8 cellular contexts compared by ENCODE assay signal in the genomic region with DNA sequence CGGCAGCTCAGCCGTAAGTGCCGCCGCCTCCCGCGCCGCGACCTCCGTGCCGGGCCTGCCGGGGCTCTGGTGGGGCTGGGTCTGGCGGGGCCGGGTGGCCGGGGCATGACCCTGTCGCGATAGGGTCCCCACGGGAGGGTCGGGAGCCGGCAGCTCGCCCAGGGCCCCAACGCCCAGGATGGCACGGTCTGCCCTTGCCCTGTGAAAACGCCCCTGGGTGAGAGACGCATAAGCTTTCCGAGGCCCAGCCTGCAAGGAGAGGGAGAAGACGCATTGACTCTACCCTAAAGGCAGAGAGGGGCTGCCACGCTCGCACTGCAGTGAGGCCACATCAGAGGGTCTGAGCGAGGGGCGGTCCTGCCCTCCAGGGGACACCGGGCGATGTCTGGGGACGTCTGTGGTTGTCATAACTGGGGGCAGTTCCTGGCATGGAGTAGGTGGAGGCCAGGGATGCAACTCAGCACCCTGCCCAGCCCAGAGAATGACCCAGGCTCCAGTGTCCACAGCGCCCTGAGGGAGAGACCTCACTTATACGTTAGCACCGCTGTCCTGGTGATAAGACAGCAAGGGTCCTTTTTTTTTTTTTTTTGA. TPM values are rescaled to one million over a fixed set of nuclear protein-coding genes. Genes with fewer than 3 reads are reported as not detected.
DNase-seq lines count a peak whose midpoint lies in the region; ATAC-seq and TF ChIP-seq lines count a peak whose summit lies in the region.

No MANE protein-coding gene starts in this region.

- peak overlapping the region; percentile 1 for H3K23ac ChIP-seq in mesendoderm (ENCODE audit: low read length)

- H2BK15ac ChIP-seq in mesendoderm (replicated peaks; ENCODE audit: low read depth) = no peak overlapping the region

- H3K36me3 ChIP-seq in BE2C = no peaks in the 10 kb centered on the region
- no peaks in the 10 kb centered on the region for H3K36me3 ChIP-seq in mesendoderm (ENCODE audit: control insufficient read depth, insufficient read depth, low read length)
- no peaks in the 10 kb centered on the region for H3K36me3 ChIP-seq in upper lobe of right lung

- H3K27ac ChIP-seq in mesendoderm (ENCODE audit: low read depth, low read length) = no peak overlapping the region
- H3K27ac ChIP-seq in upper lobe of right lung = peak overlapping the region; percentile 47

- H3K9me3 ChIP-seq in BE2C (no peaks in the 10 kb centered on the region), upper lobe of right lung (no peaks in the 10 kb centered on the region)

- no peaks in the 10 kb centered on the region for H3K79me1 ChIP-seq in mesendoderm (ENCODE audit: low read length)

- intact Hi-C loops in upper lobe of right lung (cut with DNase I) = no loop called here

- H2BK5ac ChIP-seq in mesendoderm (ENCODE audit: low read length) = no peak overlapping the region

- no peak overlapping the region for H4K5ac ChIP-seq in mesendoderm (ENCODE audit: low read length)

- H3K79me2 ChIP-seq in mesendoderm (ENCODE audit: control insufficient read depth, insufficient read depth, low read length) = no peaks in the 10 kb centered on the region

- H3K4me3 ChIP-seq in BE2C (ENCODE audit: low read depth, low read length) (peak overlapping the region; percentile 71), choroid plexus epithelial cell (ENCODE audit: low read depth, low read length) (peak overlapping the region; percentile 75), mesendoderm (ENCODE audit: low read length) (peak overlapping the region; percentile 74), upper lobe of right lung (peak overlapping the region; percentile 79)

- no peaks in the 10 kb centered on the region for H3K4me1 ChIP-seq in BE2C
- no peaks in the 10 kb centered on the region for H3K4me1 ChIP-seq in mesendoderm (ENCODE audit: control insufficient read depth, low read depth, low read length)
- H3K4me1 ChIP-seq in upper lobe of right lung = peaks cover 7% of the 10 kb centered on the region

- H2BK120ac ChIP-seq in mesendoderm (ENCODE audit: low read depth, low read length) = no peak overlapping the region

- peak overlapping the region; percentile 18 for H3K4ac ChIP-seq in mesendoderm (ENCODE audit: low read depth, low read length)

- no peaks in the 10 kb centered on the region for H3K27me3 ChIP-seq in BE2C
- no peaks in the 10 kb centered on the region for H3K27me3 ChIP-seq in mesendoderm (ENCODE audit: insufficient read depth, low read length, poor library complexity)
- H3K27me3 ChIP-seq in upper lobe of right lung = no peaks in the 10 kb centered on the region

- peak overlapping the region; percentile 94 for H3K9ac ChIP-seq in mesendoderm (ENCODE audit: low read length)

- no peak overlapping the region for H2AK5ac ChIP-seq in mesendoderm (ENCODE audit: low read length)

- peak overlapping the region; percentile 91 for H3K56ac ChIP-seq in mesendoderm (ENCODE audit: low read length)

- WGBS in mesendoderm (ENCODE audit: extremely low coverage, insufficient coverage, low lambda C conversion rate) = no CpG with 5 or more reads among the region's 36 CpGs

- DNase-seq in BE2C (no peak), NCI-H2171 treated with DMSO at 0.1 percent for 48 hours (lab: John Stamatoyannopoulos, UW) (peak; percentile 16), choroid plexus epithelial cell (ENCODE audit: low read depth) (no peak), mesendoderm (peak; percentile 47), upper lobe of right lung (no peak)

- H3K18ac ChIP-seq in mesendoderm (ENCODE audit: low read length) = peak overlapping the region; percentile 54

- TF ChIP-seq CTCF in BE2C (IDR thresholded peaks at IDR 0.05; ENCODE audit: low read depth, low read length) (no peak), choroid plexus epithelial cell (conservative IDR thresholded peaks at IDR 0.05; ENCODE audit: low read depth, low read length) (no peak), upper lobe of right lung (IDR thresholded peaks at IDR 0.05) (no peak)

- H3K4me2 ChIP-seq in mesendoderm (ENCODE audit: low read length) = peak overlapping the region; percentile 82

- H4K8ac ChIP-seq in mesendoderm (ENCODE audit: low read depth, low read length) = no peak overlapping the region

- ATAC-seq in GM21381 (IDR thresholded peaks at IDR 0.05; ENCODE audit: unreplicated experiment) (peak; percentile 35), upper lobe of right lung (peak; percentile 4), GM19463 (IDR thresholded peaks at IDR 0.05; ENCODE audit: unreplicated experiment) (no peak), HG03469 (IDR thresholded peaks at IDR 0.05; ENCODE audit: unreplicated experiment) (no peak)

RNA-seq across cellular contexts. Expression of a gene that starts 0.5 kb away (rescaled TPM):
- 0.80 TPM for polyA plus RNA-seq in BE2C (2012; ENCODE audit: insufficient read depth, insufficient read length, low read depth)
- polyA plus RNA-seq in mesendoderm (2013, experiment 1 of 2) = 2.2 TPM
- polyA plus RNA-seq in mesendoderm (2013, experiment 2 of 2) = 2.2 TPM
- 4.7 TPM for total RNA-seq in upper lobe of right lung

RNA-seq across cellular contexts. Expression of a gene that starts 21.1 kb away (rescaled TPM):
- polyA plus RNA-seq in BE2C (2012; ENCODE audit: insufficient read depth, insufficient read length, low read depth) = 5.7 TPM
- 1.1 TPM for polyA plus RNA-seq in mesendoderm (2013, experiment 1 of 2)
- 1.1 TPM for polyA plus RNA-seq in mesendoderm (2013, experiment 2 of 2)
- 6.9 TPM for total RNA-seq in upper lobe of right lung

RNA-seq across cellular contexts. Expression of a gene that starts 34.9 kb away (rescaled TPM):
- 102 TPM for polyA plus RNA-seq in BE2C (2012; ENCODE audit: insufficient read depth, insufficient read length, low read depth)
- 82.0 TPM for polyA plus RNA-seq in mesendoderm (2013, experiment 1 of 2)
- polyA plus RNA-seq in mesendoderm (2013, experiment 2 of 2) = 80.2 TPM
- 29.3 TPM for total RNA-seq in upper lobe of right lung

RNA-seq across cellular contexts. Expression of a gene that starts 37.1 kb away (rescaled TPM):
- 190 TPM for polyA plus RNA-seq in BE2C (2012; ENCODE audit: insufficient read depth, insufficient read length, low read depth)
- 86.5 TPM for polyA plus RNA-seq in mesendoderm (2013, experiment 1 of 2)
- polyA plus RNA-seq in mesendoderm (2013, experiment 2 of 2) = 85.9 TPM
- 44.9 TPM for total RNA-seq in upper lobe of right lung

RNA-seq across cellular contexts. Expression of a gene that starts 46.9 kb away (rescaled TPM):
- 0.71 TPM for polyA plus RNA-seq in BE2C (2012; ENCODE audit: insufficient read depth, insufficient read length, low read depth)
- polyA plus RNA-seq in mesendoderm (2013, experiment 1 of 2) = not detected
- polyA plus RNA-seq in mesendoderm (2013, experiment 2 of 2) = not detected
- total RNA-seq in upper lobe of right lung = not detected

Comparison
In these comparisons a context has a peak if more than half of its experiments do, and no peak if none do; other contexts are left out.
1. DNase-seq: peak in NCI-H2171 treated with DMSO at 0.1 percent for 48 hours (single experiment) and mesendoderm (single experiment); none in BE2C (single experiment), choroid plexus epithelial cell (single experiment) and upper lobe of right lung (single experiment).
2. ATAC-seq: peak in GM21381 (single experiment) and upper lobe of right lung (single experiment); none in GM19463 (single experiment) and HG03469 (single experiment).
3. Peak in every context shown above with its lines, with median percentiles within 50 percentile points of each other: H3K4me3 ChIP-seq.